10 cellular contexts compared by ENCODE assay signal in the genomic region with DNA sequence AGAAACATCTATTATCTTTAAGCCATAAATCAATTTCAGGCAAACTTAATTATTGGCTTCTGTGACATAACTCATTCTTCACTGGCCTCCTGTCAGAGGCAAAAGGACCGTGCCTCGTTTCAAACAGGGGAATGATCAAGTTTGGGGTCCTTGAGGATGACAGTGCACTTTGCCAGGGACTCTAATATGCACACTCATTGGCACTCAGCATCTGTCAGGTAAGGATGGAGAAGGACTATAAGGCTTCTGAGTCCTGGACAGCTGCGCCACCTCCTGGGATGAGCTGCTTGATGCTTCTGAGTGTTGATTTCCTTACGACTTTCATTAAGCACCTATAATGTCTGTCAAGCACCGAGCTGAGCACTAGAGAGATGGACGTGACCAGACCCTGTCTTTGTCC. TPM values are rescaled to one million over a fixed set of nuclear protein-coding genes. Genes with fewer than 3 reads are reported as not detected.
DNase-seq lines count a peak whose midpoint lies in the region; ATAC-seq and TF ChIP-seq lines count a peak whose summit lies in the region.
"Had no signal": no experiment of that assay in that cellular context is flagged by ENCODE, and none has a peak within 500 bp of the region (broad histone marks: within the 10 kb centered on the region; RNA-seq: fewer than 3 reads in every experiment).

No MANE protein-coding gene starts in this region.

- no peaks in the 10 kb centered on the region for H3K9me3 Mint-ChIP-seq in chondrocyte (ENCODE audit: low read depth)
- no peaks in the 10 kb centered on the region for H3K9me3 Mint-ChIP-seq in stimulated activated memory B cell treated with anti-CD40 and anti-IgM and Interleukin-4, amounts not matched to agents 10 μg/mL and 1 μg/mL and 100 μg/mL, for 72 hours

- no peaks in the 10 kb centered on the region for H3K36me3 Mint-ChIP-seq in chondrocyte (ENCODE audit: low read depth)
- no peaks in the 10 kb centered on the region for H3K36me3 Mint-ChIP-seq in stimulated activated memory B cell treated with anti-CD40 and anti-IgM and Interleukin-4, amounts not matched to agents 10 μg/mL and 1 μg/mL and 100 μg/mL, for 72 hours

- no peak for ATAC-seq in stimulated activated memory B cell treated with anti-CD40 and anti-IgM and Interleukin-4, amounts not matched to agents 10 μg/mL and 1 μg/mL and 100 μg/mL, for 72 hours
- no peak for ATAC-seq in HG02938 (IDR thresholded peaks at IDR 0.05; ENCODE audit: unreplicated experiment)
- no peak for ATAC-seq in HG03469 (IDR thresholded peaks at IDR 0.05; ENCODE audit: unreplicated experiment)

- no peaks in the 10 kb centered on the region for H3K4me1 Mint-ChIP-seq in chondrocyte (ENCODE audit: low read depth)
- no peaks in the 10 kb centered on the region for H3K4me1 Mint-ChIP-seq in stimulated activated memory B cell treated with anti-CD40 and anti-IgM and Interleukin-4, amounts not matched to agents 10 μg/mL and 1 μg/mL and 100 μg/mL, for 72 hours

- peak; percentile 9 for DNase-seq in stimulated activated CD4-positive, alpha-beta T cell treated with anti-CD3 and anti-CD28 coated beads, Interleukin-15, amount 100 ng/mL, for 24 hours
- no peak for DNase-seq in stimulated activated CD4-positive, alpha-beta T cell treated with anti-CD3 and anti-CD28 coated beads, Interleukin-2, amount 100 ng/mL, for 24 hours
- DNase-seq in NAMALWA (ENCODE audit: low spot score) = peak; percentile 10
- no peak for DNase-seq in chondrocyte (ENCODE audit: low spot score)
- DNase-seq in GM03348 (ENCODE audit: low spot score) = no peak
- DNase-seq: activated gamma-delta T cell treated with Interleukin-2 at 50 U/mL for 16 hours; stimulated activated CD4-positive, alpha-beta T cell treated with anti-CD3 and anti-CD28 coated beads, Interleukin-1b, Interleukin-23, amount 100 ng/mL, for 48 hours had no signal

- no peak overlapping the region for H3K27ac Mint-ChIP-seq in chondrocyte (ENCODE audit: unreplicated experiment)
- H3K27ac Mint-ChIP-seq in stimulated activated memory B cell treated with anti-CD40 and anti-IgM and Interleukin-4, amounts not matched to agents 10 μg/mL and 1 μg/mL and 100 μg/mL, for 72 hours = no peak overlapping the region

- no peak overlapping the region for H3K4me3 Mint-ChIP-seq in chondrocyte (ENCODE audit: unreplicated experiment)
- H3K4me3 Mint-ChIP-seq in stimulated activated memory B cell treated with anti-CD40 and anti-IgM and Interleukin-4, amounts not matched to agents 10 μg/mL and 1 μg/mL and 100 μg/mL, for 72 hours = no peak overlapping the region

- peaks cover 30% of the 10 kb centered on the region for H3K27me3 Mint-ChIP-seq in chondrocyte (ENCODE audit: low read depth)
- H3K27me3 Mint-ChIP-seq in stimulated activated memory B cell treated with anti-CD40 and anti-IgM and Interleukin-4, amounts not matched to agents 10 μg/mL and 1 μg/mL and 100 μg/mL, for 72 hours = no peaks in the 10 kb centered on the region

- TF ChIP-seq CTCF in chondrocyte (IDR thresholded peaks at IDR 0.05) = peak; percentile 56

RNA-seq across cellular contexts. Expression of gene BPIFC, which starts 20.2 kb away (rescaled TPM):
- total RNA-seq in chondrocyte = not detected in 3 replicates

RNA-seq across cellular contexts. Expression of gene FBXO7, which starts 30.5 kb away (rescaled TPM):
- total RNA-seq in chondrocyte = 76.0 to 76.6 TPM (median 76.3 TPM) in 3 replicates

RNA-seq across cellular contexts. Expression of gene RTCB, which starts 32.0 kb away (rescaled TPM):
- total RNA-seq in chondrocyte = 64.7 to 71.1 TPM (median 66.3 TPM) in 3 replicates

Comparison
In these comparisons a context has a peak if more than half of its experiments do, and no peak if none do; other contexts are left out.
1. DNase-seq: peak in stimulated activated CD4-positive, alpha-beta T cell treated with anti-CD3 and anti-CD28 coated beads, Interleukin-15, amount 100 ng/mL, for 24 hours (single experiment) and NAMALWA (single experiment); none in stimulated activated CD4-positive, alpha-beta T cell treated with anti-CD3 and anti-CD28 coated beads, Interleukin-2, amount 100 ng/mL, for 24 hours (0 of 2), chondrocyte (single experiment) and GM03348 (single experiment).